ENCODE assay signal across 29 cellular contexts in genomic region chr22:31588970-31589675, GRCh38.
A peak's percentile ranks its signal among the peaks of the same experiment; 100 is the strongest.
DNase-seq lines count a peak whose midpoint lies in the region; ATAC-seq and TF ChIP-seq lines count a peak whose summit lies in the region.
"Had no signal": no experiment of that assay in that cellular context is flagged by ENCODE, and none has a peak within 500 bp of the region (broad histone marks: within the 10 kb centered on the region; RNA-seq: fewer than 3 reads in every experiment).

No MANE protein-coding gene starts in this region.

- H3K27ac Mint-ChIP-seq in T-helper 1 cell treated with Interleukin-12 subunit alpha and Interleukin-12 subunit beta and Interleukin-4 antibody, amounts not matched to agents 30 μg/mL and 1 μg/mL, for 36 hours = peak overlapping the region; percentile 0
- H3K27ac Mint-ChIP-seq in activated T-helper 2 cell treated with anti-CD3 and anti-CD28 coated beads, Interferon-gamma antibody, Interleukin-2, Interleukin-4, amounts not matched to agents 10 μg/mL and 5 μg/mL and 100 μg/mL, durations not matched to agents 14 hours and 24 hours and 36 hours = peak overlapping the region; percentile 14
- H3K27ac Mint-ChIP-seq in WTC11 = no peak overlapping the region

- H3K4me1 ChIP-seq in mucosa of descending colon (ENCODE audit: low read depth) (no peaks in the 10 kb centered on the region), right atrium auricular region (no peaks in the 10 kb centered on the region)
- H3K4me1 ChIP-seq: breast epithelium, prostate gland had no signal

- H3K27me3 Mint-ChIP-seq in T-helper 1 cell treated with Interleukin-12 subunit alpha and Interleukin-12 subunit beta and Interleukin-4 antibody, amounts not matched to agents 30 μg/mL and 1 μg/mL, for 36 hours (ENCODE audit: low read depth) = no peaks in the 10 kb centered on the region
- H3K27me3 Mint-ChIP-seq in activated T-helper 2 cell treated with anti-CD3 and anti-CD28 coated beads, Interferon-gamma antibody, Interleukin-2, Interleukin-4, amounts not matched to agents 10 μg/mL and 5 μg/mL and 100 μg/mL, durations not matched to agents 14 hours and 24 hours and 36 hours (ENCODE audit: low read depth) = no peaks in the 10 kb centered on the region
- no peaks in the 10 kb centered on the region for H3K27me3 Mint-ChIP-seq in WTC11 (ENCODE audit: low read depth)
- H3K27me3 Mint-ChIP-seq: effector memory CD8-positive, alpha-beta T cell had no signal

- no peak overlapping the region for H3K4me3 ChIP-seq in mucosa of descending colon
- no peak overlapping the region for H3K4me3 ChIP-seq in right atrium auricular region
- H3K4me3 ChIP-seq: breast epithelium, PC-9, prostate gland, thoracic aorta had no signal

- ATAC-seq in mucosa of descending colon (peak; percentile 95), WTC11 (no peak), GM21528 (IDR thresholded peaks at IDR 0.05; ENCODE audit: low FRiP score, unreplicated experiment) (no peak)
- ATAC-seq: effector memory CD8-positive, alpha-beta T cell; esophagus mucosa; HCT116 had no signal

- no peaks in the 10 kb centered on the region for H3K9me3 Mint-ChIP-seq in T-helper 1 cell treated with Interleukin-12 subunit alpha and Interleukin-12 subunit beta and Interleukin-4 antibody, amounts not matched to agents 30 μg/mL and 1 μg/mL, for 36 hours
- H3K9me3 Mint-ChIP-seq in activated T-helper 2 cell treated with anti-CD3 and anti-CD28 coated beads, Interferon-gamma antibody, Interleukin-2, Interleukin-4, amounts not matched to agents 10 μg/mL and 5 μg/mL and 100 μg/mL, durations not matched to agents 14 hours and 24 hours and 36 hours = no peaks in the 10 kb centered on the region
- H3K9me3 Mint-ChIP-seq in WTC11 = no peaks in the 10 kb centered on the region
- H3K9me3 Mint-ChIP-seq: effector memory CD8-positive, alpha-beta T cell had no signal

- CTCF ChIA-PET in WTC11 (lab: Charles Lee) = no interaction called here

- POLR2A ChIA-PET in WTC11 (lab: Charles Lee) = no interaction called here

- TF ChIP-seq CTCF in mucosa of descending colon (IDR thresholded peaks at IDR 0.05) (no peak), right atrium auricular region (IDR thresholded peaks at IDR 0.05) (no peak), WTC11 (IDR thresholded peaks at IDR 0.05) (no peak)

- H3K9me3 ChIP-seq in mucosa of descending colon = no peaks in the 10 kb centered on the region
- no peaks in the 10 kb centered on the region for H3K9me3 ChIP-seq in right atrium auricular region
- H3K9me3 ChIP-seq: breast epithelium, prostate gland, thoracic aorta had no signal

- H3K4me3 Mint-ChIP-seq in T-helper 1 cell treated with Interleukin-12 subunit alpha and Interleukin-12 subunit beta and Interleukin-4 antibody, amounts not matched to agents 30 μg/mL and 1 μg/mL, for 36 hours = no peak overlapping the region
- no peak overlapping the region for H3K4me3 Mint-ChIP-seq in activated T-helper 2 cell treated with anti-CD3 and anti-CD28 coated beads, Interferon-gamma antibody, Interleukin-2, Interleukin-4, amounts not matched to agents 10 μg/mL and 5 μg/mL and 100 μg/mL, durations not matched to agents 14 hours and 24 hours and 36 hours (ENCODE audit: low read depth)
- H3K4me3 Mint-ChIP-seq in WTC11 = no peak overlapping the region
- H3K4me3 Mint-ChIP-seq: effector memory CD8-positive, alpha-beta T cell had no signal

- no peak for DNase-seq in T-helper 1 cell
- peak; percentile 66 for DNase-seq in HuH-7 (ENCODE audit: low spot score)
- no peak for DNase-seq in activated T-helper 2 cell treated with anti-CD3 and anti-CD28 coated beads, Interferon-gamma antibody, Interleukin-2, Interleukin-4, amounts not matched to agents 10 μg/mL and 5 μg/mL and 100 μg/mL, durations not matched to agents 14 hours and 24 hours and 36 hours (ENCODE audit: low spot score)
- DNase-seq in mucosa of descending colon = peak in 2 of 3 donors; percentile 37 to 49
- no peak for DNase-seq in right atrium auricular region (ENCODE audit: low spot score)
- no peak for DNase-seq in WTC11 (ENCODE audit: low spot score)
- DNase-seq: activated CD4-positive, alpha-beta T cell treated with anti-CD3 and anti-CD28 coated beads, Interleukin-2, amount 50 U/mL, for 48 hours; activated naive CD4-positive, alpha-beta T cell treated with Interleukin-2 at 50 U/mL for 16 hours; DND-41; effector memory CD8-positive, alpha-beta T cell; foreskin fibroblast; Kasumi-1; NCI-H187; NCI-H526; NK-92 treated with Interleukin-12 subunit alpha and Interleukin-12 subunit beta, amount 100 ng/mL, for 24 hours; PC-9; SHP77; stimulated activated CD4-positive, alpha-beta T cell treated with anti-CD3 and anti-CD28 coated beads, Interleukin-15, amount 100 ng/mL, for 24 hours; stimulated activated naive CD4-positive, alpha-beta T cell; T1000; WERI-Rb-1 had no signal

- intact Hi-C loops in activated T-helper 2 cell treated with anti-CD3 and anti-CD28 coated beads, Interferon-gamma antibody, Interleukin-2, Interleukin-4, amounts not matched to agents 10 μg/mL and 5 μg/mL and 100 μg/mL, durations not matched to agents 14 hours and 24 hours and 36 hours (cut with micrococcal nuclease) = no loop called here
- intact Hi-C loops in mucosa of descending colon (cut with DNase I, micrococcal nuclease) = no loop called here

- no peaks in the 10 kb centered on the region for H3K36me3 ChIP-seq in mucosa of descending colon (ENCODE audit: low read depth)
- peaks cover 17% of the 10 kb centered on the region for H3K36me3 ChIP-seq in right atrium auricular region
- H3K36me3 ChIP-seq: breast epithelium, prostate gland had no signal

- peaks cover 22% of the 10 kb centered on the region for H3K4me1 Mint-ChIP-seq in T-helper 1 cell treated with Interleukin-12 subunit alpha and Interleukin-12 subunit beta and Interleukin-4 antibody, amounts not matched to agents 30 μg/mL and 1 μg/mL, for 36 hours (ENCODE audit: low read depth)
- peaks cover 33% of the 10 kb centered on the region for H3K4me1 Mint-ChIP-seq in activated T-helper 2 cell treated with anti-CD3 and anti-CD28 coated beads, Interferon-gamma antibody, Interleukin-2, Interleukin-4, amounts not matched to agents 10 μg/mL and 5 μg/mL and 100 μg/mL, durations not matched to agents 14 hours and 24 hours and 36 hours (ENCODE audit: low read depth)
- H3K4me1 Mint-ChIP-seq in WTC11 = no peaks in the 10 kb centered on the region

- H3K27ac ChIP-seq in right atrium auricular region = no peak overlapping the region
- H3K27ac ChIP-seq: 22Rv1, breast epithelium, PC-9, prostate gland, thoracic aorta, WERI-Rb-1 had no signal

- peaks cover 45% of the 10 kb centered on the region for H3K36me3 Mint-ChIP-seq in T-helper 1 cell treated with Interleukin-12 subunit alpha and Interleukin-12 subunit beta and Interleukin-4 antibody, amounts not matched to agents 30 μg/mL and 1 μg/mL, for 36 hours (ENCODE audit: low read depth)
- H3K36me3 Mint-ChIP-seq in activated T-helper 2 cell treated with anti-CD3 and anti-CD28 coated beads, Interferon-gamma antibody, Interleukin-2, Interleukin-4, amounts not matched to agents 10 μg/mL and 5 μg/mL and 100 μg/mL, durations not matched to agents 14 hours and 24 hours and 36 hours (ENCODE audit: low read depth) = peaks cover 59% of the 10 kb centered on the region
- peaks cover 22% of the 10 kb centered on the region for H3K36me3 Mint-ChIP-seq in WTC11

- no peaks in the 10 kb centered on the region for H3K27me3 ChIP-seq in right atrium auricular region
- H3K27me3 ChIP-seq: breast epithelium had no signal

TF ChIP-seq in WTC11, 78 proteins besides CTCF, POLR2A, EP300 and RAD21 (continues in another document):
- TF ChIP-seq NFATC4 (CRISPR knock-in tag; IDR thresholded peaks at IDR 0.05) (no peak), GTF2I (CRISPR knock-in tag; conservative IDR thresholded peaks at IDR 0.05) (no peak), NR2C2 (CRISPR knock-in tag; IDR thresholded peaks at IDR 0.05) (no peak), GABPB1 (CRISPR knock-in tag; IDR thresholded peaks at IDR 0.05) (no peak), SMAD3 (CRISPR knock-in tag; IDR thresholded peaks at IDR 0.05; ENCODE audit: borderline replicate concordance) (no peak), CBFB (CRISPR knock-in tag; IDR thresholded peaks at IDR 0.05; ENCODE audit: low read depth) (no peak), ZBTB43 (CRISPR knock-in tag; IDR thresholded peaks at IDR 0.05) (no peak), ZNF671 (CRISPR knock-in tag; IDR thresholded peaks at IDR 0.05) (no peak), TEAD4 (CRISPR knock-in tag; IDR thresholded peaks at IDR 0.05) (no peak), TCF7 (CRISPR knock-in tag; IDR thresholded peaks at IDR 0.05; ENCODE audit: low read depth) (no peak), SOX15 (CRISPR knock-in tag; IDR thresholded peaks at IDR 0.05) (no peak), ATF3 (CRISPR knock-in tag; conservative IDR thresholded peaks at IDR 0.05) (no peak), OVOL2 (CRISPR knock-in tag; IDR thresholded peaks at IDR 0.05; ENCODE audit: borderline replicate concordance) (no peak), KAT7 (CRISPR knock-in tag; IDR thresholded peaks at IDR 0.05; ENCODE audit: borderline replicate concordance) (no peak), ZSCAN18 (CRISPR knock-in tag; IDR thresholded peaks at IDR 0.05) (no peak)

Comparison
In these comparisons a context has a peak if more than half of its experiments do, and no peak if none do; other contexts are left out.
1. DNase-seq: peak in HuH-7 (single experiment) and mucosa of descending colon (2 of 3); none in T-helper 1 cell (0 of 5), activated T-helper 2 cell treated with anti-CD3 and anti-CD28 coated beads, Interferon-gamma antibody, Interleukin-2, Interleukin-4, amounts not matched to agents 10 μg/mL and 5 μg/mL and 100 μg/mL, durations not matched to agents 14 hours and 24 hours and 36 hours (single experiment), right atrium auricular region (single experiment) and WTC11 (single experiment).